Comparison of ENCODE assay signal across 5 cellular contexts in genomic region chr6:129150476-129150875, GRCh38.
"Had no signal": no experiment of that assay in that cellular context is flagged by ENCODE, and none has a peak within 500 bp of the region (broad histone marks: within the 10 kb centered on the region; RNA-seq: fewer than 3 reads in every experiment).

No MANE protein-coding gene starts in this region.

- H3K27ac ChIP-seq: HL-60 had no signal

- H3K4me3 ChIP-seq: K562 had no signal

- DNase-seq: IMR-90, KBM-7, KG1 had no signal
